Comparison of ENCODE assay signal across 2 cellular contexts in the genomic region with DNA sequence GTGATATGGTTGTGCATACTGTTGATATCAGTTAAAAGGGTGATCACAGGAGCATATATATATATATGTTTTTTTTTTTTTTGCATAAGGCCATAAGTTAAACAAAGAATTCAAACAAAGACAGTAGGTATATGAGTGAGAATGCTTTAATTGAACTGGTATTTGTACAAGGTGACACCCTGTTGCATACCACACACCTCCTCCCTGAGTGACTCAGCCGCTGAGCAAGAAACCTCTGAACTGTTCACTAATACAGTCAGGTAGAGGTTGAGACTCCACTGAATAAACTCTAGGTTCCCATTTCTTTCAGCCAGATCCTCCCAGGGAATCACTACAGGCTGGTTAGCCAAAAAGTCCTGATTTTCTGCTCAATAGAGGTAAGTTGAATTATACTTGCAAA.
A peak's percentile ranks its signal among the peaks of the same experiment; 100 is the strongest.
TF ChIP-seq lines count a peak whose summit lies in the region.

A gene with protein sequence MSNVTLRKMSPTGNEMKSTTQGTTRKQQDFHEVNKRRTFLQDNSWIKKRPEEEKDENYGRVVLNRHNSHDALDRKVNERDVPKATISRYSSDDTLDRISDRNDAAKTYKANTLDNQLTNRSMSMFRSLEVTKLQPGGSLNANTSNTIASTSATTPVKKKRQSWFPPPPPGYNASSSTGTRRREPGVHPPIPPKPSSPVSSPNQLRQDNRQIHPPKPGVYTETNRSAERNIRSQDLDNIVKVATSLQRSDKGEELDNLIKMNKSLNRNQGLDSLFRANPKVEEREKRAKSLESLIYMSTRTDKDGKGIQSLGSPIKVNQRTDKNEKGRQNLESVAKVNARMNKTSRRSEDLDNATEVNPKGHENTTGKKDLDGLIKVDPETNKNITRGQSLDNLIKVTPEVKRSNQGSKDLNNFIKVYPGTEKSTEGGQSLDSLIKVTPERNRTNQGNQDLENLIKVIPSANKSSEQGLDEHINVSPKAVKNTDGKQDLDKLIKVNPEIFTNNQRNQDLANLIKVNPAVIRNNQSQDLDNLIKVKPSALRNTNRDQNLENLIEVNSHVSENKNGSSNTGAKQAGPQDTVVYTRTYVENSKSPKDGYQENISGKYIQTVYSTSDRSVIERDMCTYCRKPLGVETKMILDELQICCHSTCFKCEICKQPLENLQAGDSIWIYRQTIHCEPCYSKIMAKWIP (plus strand): TSS at position 259 of the 400 bp plus-strand sequence. CDS start 20,170 bp downstream, outside the sequence.

TF ChIP-seq in Ishikawa, 13 proteins besides CTCF, POLR2A, EP300 and RAD21:
- TF ChIP-seq TEAD4 (IDR thresholded peaks at IDR 0.05) (peak; percentile 81), TCF12 (IDR thresholded peaks at IDR 0.05; ENCODE audit: low read depth) (peak; percentile 36; the same call in 1 of the 2 replicates), NFIC (IDR thresholded peaks at IDR 0.05) (no peak; the same call in 1 of the 2 replicates), FOXM1 (IDR thresholded peaks at IDR 0.05; ENCODE audit: borderline replicate concordance, low read depth) (0 out of 2 replicates have a peak, but pooled peaks have one; percentile 41)
- TF ChIP-seq, protein P1, sequence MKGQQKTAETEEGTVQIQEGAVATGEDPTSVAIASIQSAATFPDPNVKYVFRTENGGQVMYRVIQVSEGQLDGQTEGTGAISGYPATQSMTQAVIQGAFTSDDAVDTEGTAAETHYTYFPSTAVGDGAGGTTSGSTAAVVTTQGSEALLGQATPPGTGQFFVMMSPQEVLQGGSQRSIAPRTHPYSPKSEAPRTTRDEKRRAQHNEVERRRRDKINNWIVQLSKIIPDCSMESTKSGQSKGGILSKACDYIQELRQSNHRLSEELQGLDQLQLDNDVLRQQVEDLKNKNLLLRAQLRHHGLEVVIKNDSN (IDR thresholded peaks at IDR 0.05): no peak

TF ChIP-seq in GM12878, 131 proteins besides CTCF, POLR2A, EP300 and RAD21:
- no peak for TF ChIP-seq MEF2A (IDR thresholded peaks at IDR 0.05; ENCODE audit: insufficient read depth, low read depth, low read length)
- no peak for TF ChIP-seq ETV6 (conservative IDR thresholded peaks at IDR 0.05 in 1 of 2, IDR thresholded peaks at IDR 0.05 in 1 of 2; ENCODE audit: borderline replicate concordance in 1 of 2, low read depth in 1 of 2)
- no peak for TF ChIP-seq CREM (IDR thresholded peaks at IDR 0.05; ENCODE audit: low read depth)
- no peak for TF ChIP-seq MXI1 (IDR thresholded peaks at IDR 0.05; ENCODE audit: low read depth, low read length)
- TF ChIP-seq, protein P2, sequence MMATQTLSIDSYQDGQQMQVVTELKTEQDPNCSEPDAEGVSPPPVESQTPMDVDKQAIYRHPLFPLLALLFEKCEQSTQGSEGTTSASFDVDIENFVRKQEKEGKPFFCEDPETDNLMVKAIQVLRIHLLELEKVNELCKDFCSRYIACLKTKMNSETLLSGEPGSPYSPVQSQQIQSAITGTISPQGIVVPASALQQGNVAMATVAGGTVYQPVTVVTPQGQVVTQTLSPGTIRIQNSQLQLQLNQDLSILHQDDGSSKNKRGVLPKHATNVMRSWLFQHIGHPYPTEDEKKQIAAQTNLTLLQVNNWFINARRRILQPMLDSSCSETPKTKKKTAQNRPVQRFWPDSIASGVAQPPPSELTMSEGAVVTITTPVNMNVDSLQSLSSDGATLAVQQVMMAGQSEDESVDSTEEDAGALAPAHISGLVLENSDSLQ (IDR thresholded peaks at IDR 0.05): no peak
- no peak for TF ChIP-seq BHLHE40 (IDR thresholded peaks at IDR 0.05; ENCODE audit: borderline replicate concordance in 1 of 2, low read depth in 2 of 2, low read length in 1 of 2)
- no peak for TF ChIP-seq JUND (IDR thresholded peaks at IDR 0.05; ENCODE audit: low read depth, low read length)
- TF ChIP-seq, protein P3, sequence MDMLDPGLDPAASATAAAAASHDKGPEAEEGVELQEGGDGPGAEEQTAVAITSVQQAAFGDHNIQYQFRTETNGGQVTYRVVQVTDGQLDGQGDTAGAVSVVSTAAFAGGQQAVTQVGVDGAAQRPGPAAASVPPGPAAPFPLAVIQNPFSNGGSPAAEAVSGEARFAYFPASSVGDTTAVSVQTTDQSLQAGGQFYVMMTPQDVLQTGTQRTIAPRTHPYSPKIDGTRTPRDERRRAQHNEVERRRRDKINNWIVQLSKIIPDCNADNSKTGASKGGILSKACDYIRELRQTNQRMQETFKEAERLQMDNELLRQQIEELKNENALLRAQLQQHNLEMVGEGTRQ (IDR thresholded peaks at IDR 0.05; ENCODE audit: borderline replicate concordance, low read depth, low read length): no peak
- no peak for TF ChIP-seq STAT3 (IDR thresholded peaks at IDR 0.05; ENCODE audit: low read depth, low read length)
- TF ChIP-seq SMC3 (IDR thresholded peaks at IDR 0.05; ENCODE audit: borderline replicate concordance, low read length): no peak
- no peak for TF ChIP-seq GABPA (IDR thresholded peaks at IDR 0.05; ENCODE audit: low read depth)
- TF ChIP-seq ZZZ3 (IDR thresholded peaks at IDR 0.05; ENCODE audit: control insufficient read depth, insufficient read length, low read depth): no peak
- TF ChIP-seq CHD2 (IDR thresholded peaks at IDR 0.05; ENCODE audit: borderline replicate concordance, low read depth, low read length): no peak
- TF ChIP-seq CREB1 (IDR thresholded peaks at IDR 0.05; ENCODE audit: low read depth): no peak
- no peak for TF ChIP-seq ATF7 (IDR thresholded peaks at IDR 0.05; ENCODE audit: low read depth)
- TF ChIP-seq KAT2A (conservative IDR thresholded peaks at IDR 0.05; ENCODE audit: control insufficient read depth, low read depth, low read length): no peak
- TF ChIP-seq KLF5 (IDR thresholded peaks at IDR 0.05; ENCODE audit: partially characterized antibody): no peak
- TF ChIP-seq POLR2AphosphoS2 (IDR thresholded peaks at IDR 0.05; ENCODE audit: low read depth, low read length): no peak
- TF ChIP-seq, protein P4, sequence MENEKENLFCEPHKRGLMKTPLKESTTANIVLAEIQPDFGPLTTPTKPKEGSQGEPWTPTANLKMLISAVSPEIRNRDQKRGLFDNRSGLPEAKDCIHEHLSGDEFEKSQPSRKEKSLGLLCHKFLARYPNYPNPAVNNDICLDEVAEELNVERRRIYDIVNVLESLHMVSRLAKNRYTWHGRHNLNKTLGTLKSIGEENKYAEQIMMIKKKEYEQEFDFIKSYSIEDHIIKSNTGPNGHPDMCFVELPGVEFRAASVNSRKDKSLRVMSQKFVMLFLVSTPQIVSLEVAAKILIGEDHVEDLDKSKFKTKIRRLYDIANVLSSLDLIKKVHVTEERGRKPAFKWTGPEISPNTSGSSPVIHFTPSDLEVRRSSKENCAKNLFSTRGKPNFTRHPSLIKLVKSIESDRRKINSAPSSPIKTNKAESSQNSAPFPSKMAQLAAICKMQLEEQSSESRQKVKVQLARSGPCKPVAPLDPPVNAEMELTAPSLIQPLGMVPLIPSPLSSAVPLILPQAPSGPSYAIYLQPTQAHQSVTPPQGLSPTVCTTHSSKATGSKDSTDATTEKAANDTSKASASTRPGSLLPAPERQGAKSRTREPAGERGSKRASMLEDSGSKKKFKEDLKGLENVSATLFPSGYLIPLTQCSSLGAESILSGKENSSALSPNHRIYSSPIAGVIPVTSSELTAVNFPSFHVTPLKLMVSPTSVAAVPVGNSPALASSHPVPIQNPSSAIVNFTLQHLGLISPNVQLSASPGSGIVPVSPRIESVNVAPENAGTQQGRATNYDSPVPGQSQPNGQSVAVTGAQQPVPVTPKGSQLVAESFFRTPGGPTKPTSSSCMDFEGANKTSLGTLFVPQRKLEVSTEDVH (IDR thresholded peaks at IDR 0.05; ENCODE audit: low read depth, partially characterized antibody): no peak
- TF ChIP-seq YBX1 (IDR thresholded peaks at IDR 0.05): no peak
